1 cellular context compared by ENCODE assay signal in genomic region chr9:27329292-27329691, GRCh38.
TF ChIP-seq lines count a peak whose summit lies in the region.

No MANE protein-coding gene starts in this region.

TF ChIP-seq in K562, 482 proteins besides CTCF, POLR2A, EP300 and RAD21:
- TF ChIP-seq NCOA4 (IDR thresholded peaks at IDR 0.05; ENCODE audit: partially characterized antibody) (no peak), ZBTB8A (IDR thresholded peaks at IDR 0.05; ENCODE audit: partially characterized antibody) (no peak), ZNF398 (CRISPR knock-in tag; IDR thresholded peaks at IDR 0.05) (no peak), RFX1 (IDR thresholded peaks at IDR 0.05) (peak; percentile 53)
